ENCODE assay signal across 11 cellular contexts in the genomic region with DNA sequence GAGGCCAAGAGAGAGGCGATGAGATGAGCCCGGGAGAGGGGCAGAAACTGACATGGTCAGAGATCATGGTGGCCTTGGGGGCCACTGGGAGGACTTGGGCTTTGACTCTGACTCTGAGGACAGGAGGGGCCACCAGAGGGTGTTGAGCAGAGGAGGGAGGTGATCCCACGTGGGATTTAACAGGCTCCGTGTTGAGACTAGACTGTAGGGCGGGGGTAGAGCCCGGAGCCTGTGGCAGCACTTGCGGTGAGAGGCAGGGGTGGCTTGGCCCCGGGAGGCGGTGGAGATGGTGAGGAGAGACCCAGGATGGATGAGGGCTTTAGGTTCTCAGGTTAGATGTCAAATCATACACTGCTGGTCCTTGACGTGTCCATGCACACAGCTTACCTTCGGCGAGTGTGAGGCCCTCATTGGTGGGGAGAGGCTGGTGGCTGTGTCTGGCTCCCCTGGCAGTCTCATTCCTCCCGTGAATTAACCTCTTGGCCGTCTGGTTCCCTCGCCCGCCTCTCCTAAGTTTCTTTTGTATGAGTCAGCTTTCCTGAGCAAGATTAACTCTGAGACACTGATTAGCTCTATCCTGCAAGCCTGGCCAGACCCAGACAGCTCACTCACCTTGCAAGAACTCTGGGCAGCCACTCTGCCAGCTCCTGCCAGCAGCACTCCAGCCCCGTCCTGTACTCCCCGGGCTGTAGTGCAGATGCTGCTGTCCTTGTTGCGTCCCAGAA. TPM values are rescaled to one million over a fixed set of nuclear protein-coding genes. Genes with fewer than 3 reads are reported as not detected.
DNase-seq lines count a peak whose midpoint lies in the region; ATAC-seq and TF ChIP-seq lines count a peak whose summit lies in the region.
"Had no signal": no experiment of that assay in that cellular context is flagged by ENCODE, and none has a peak within 500 bp of the region (broad histone marks: within the 10 kb centered on the region; RNA-seq: fewer than 3 reads in every experiment).

No MANE protein-coding gene starts in this region.

- TF ChIP-seq EP300 in sigmoid colon (IDR thresholded peaks at IDR 0.05), result no peak

- no peak for TF ChIP-seq RAD21 in HCT116 (IDR thresholded peaks at IDR 0.05; ENCODE audit: low read depth)

- H3K27ac ChIP-seq in HCT116 (ENCODE audit: low read depth, low read length), result no peak overlapping the region
- peak overlapping the region; percentile 18 for H3K27ac ChIP-seq in stomach smooth muscle (ENCODE audit: low read length)
- H3K27ac ChIP-seq in sigmoid colon, result peak overlapping the region in 2 of 4 donors; percentile 35 to 59

- H3K9me2 ChIP-seq in HCT116 (ENCODE audit: insufficient read depth), result no peaks in the 10 kb centered on the region

- H3K4me1 ChIP-seq in HCT116 (ENCODE audit: control insufficient read depth in 1 of 2, insufficient read depth in 2 of 2, low read length in 2 of 2) (peaks cover 2 to 10% of the 10 kb centered on the region in 2 experiments; a peak in 1 of 4 replicates), stomach smooth muscle (ENCODE audit: control insufficient read depth, insufficient read depth, low read length) (peaks cover 6% of the 10 kb centered on the region), sigmoid colon (peaks cover 0 to 17% (median 9%) of the 10 kb centered on the region in 4 donors)

- no peaks in the 10 kb centered on the region for H3K79me2 ChIP-seq in HCT116 (ENCODE audit: insufficient read depth, low read length)

- no peak overlapping the region for H3K9ac ChIP-seq in HCT116 (ENCODE audit: low read length)
- no peak overlapping the region for H3K9ac ChIP-seq in stomach smooth muscle (ENCODE audit: low read length in 2 of 2)

- no peak overlapping the region for H3K4me3 ChIP-seq in HCT116 (replicated peaks in 1 of 2; ENCODE audit: low read depth in 1 of 2, low read length in 2 of 2)
- no peak overlapping the region for H3K4me3 ChIP-seq in foreskin fibroblast (ENCODE audit: low read depth in 1 of 2, low read length in 2 of 2)
- H3K4me3 ChIP-seq in stomach smooth muscle (ENCODE audit: low read length in 2 of 2), result no peak overlapping the region
- H3K4me3 ChIP-seq in sigmoid colon, result no peak overlapping the region
- H3K4me3 ChIP-seq: skin epidermis had no signal

- no peaks in the 10 kb centered on the region for H3K36me3 ChIP-seq in HCT116 (ENCODE audit: control insufficient read depth in 1 of 2, insufficient read depth in 2 of 2, low read length in 2 of 2)
- H3K36me3 ChIP-seq in stomach smooth muscle (ENCODE audit: control insufficient read depth in 2 of 2, insufficient read depth in 2 of 2, low read length in 2 of 2), result peaks cover 11 to 24% of the 10 kb centered on the region in 2 donors
- peaks cover 0 to 52% (median 14%) of the 10 kb centered on the region in 4 donors for H3K36me3 ChIP-seq in sigmoid colon

- no peaks in the 10 kb centered on the region for H3K27me3 ChIP-seq in HCT116 (ENCODE audit: insufficient read depth, low read length)
- no peaks in the 10 kb centered on the region for H3K27me3 ChIP-seq in stomach smooth muscle (ENCODE audit: control insufficient read depth in 1 of 2, insufficient read depth in 2 of 2, low read length in 2 of 2)
- H3K27me3 ChIP-seq in sigmoid colon, result no peaks in the 10 kb centered on the region

- H2AFZ ChIP-seq in HCT116 (ENCODE audit: low read depth, low read length, poor library complexity, severe bottlenecking), result no peak overlapping the region

- RAD21 ChIA-PET in HCT116 (lab: Charles Lee; ENCODE audit: low non-redundant PET in 1 of 2, low total read pairs in 2 of 2, uncharacterized antibody in 2 of 2, unreplicated experiment in 2 of 2), result no interaction called here

- TF ChIP-seq CTCF in HCT116 (IDR thresholded peaks at IDR 0.05 in 2 of 3, conservative IDR thresholded peaks at IDR 0.05 in 1 of 3; ENCODE audit: borderline replicate concordance in 1 of 3, insufficient read depth in 1 of 3, low read depth in 2 of 3, low read length in 2 of 3) (no peak), foreskin fibroblast (IDR thresholded peaks at IDR 0.05; ENCODE audit: low read depth, low read length) (no peak), sigmoid colon (IDR thresholded peaks at IDR 0.05) (no peak)

- no peaks in the 10 kb centered on the region for H3K9me3 ChIP-seq in HCT116 (ENCODE audit: control insufficient read depth in 1 of 2, insufficient read depth in 1 of 2, low read depth in 1 of 2, low read length in 2 of 2)
- H3K9me3 ChIP-seq in stomach smooth muscle (ENCODE audit: control insufficient read depth in 2 of 2, low read length in 2 of 2), result no peaks in the 10 kb centered on the region
- no peaks in the 10 kb centered on the region for H3K9me3 ChIP-seq in sigmoid colon

- no TSS peak for BruUV-seq in HCT116 (replicated peaks; lab: Mats Ljungman, UMichigan)

- no peak for DNase-seq in HCT116 (ENCODE audit: low read depth, low spot score)
- DNase-seq in T1000 (lab: John Stamatoyannopoulos, UW), result peak; percentile 30
- DNase-seq in foreskin fibroblast, result peak; percentile 68 to 79
- DNase-seq in Ammon's horn (ENCODE audit: low spot score), result no peak
- no peak for DNase-seq in HUDEP-2 (lab: John Stamatoyannopoulos, UW; ENCODE audit: unreplicated experiment in 76 of 76)
- no peak for DNase-seq in sigmoid colon
- DNase-seq: NCI-H187, SIG-M5 had no signal

- no peaks in the 10 kb centered on the region for H4K20me1 ChIP-seq in HCT116 (ENCODE audit: insufficient read depth)

- intact Hi-C loops in HCT116 (cut with micrococcal nuclease), result no loop called here
- intact Hi-C loops in sigmoid colon (cut with DNase I), result no loop called here

- POLR2A ChIA-PET in HCT116 (lab: Charles Lee), result no interaction called here

- WGBS in sigmoid colon, 2 donors, result 93 to 94% methylated on average over 19 of the region's 19 CpGs

- H3K4me2 ChIP-seq in HCT116 (ENCODE audit: low read length), result peak overlapping the region; percentile 44

- CTCF ChIA-PET in HCT116 (lab: Charles Lee), result interaction anchor here (0.9 to 3.7 kb wide), 2 partner anchors 11 to 312 kb away, joined by 3 to 28 read pairs; no protein-coding TSS in a partner anchor

- TF ChIP-seq POLR2A in HCT116 (IDR thresholded peaks at IDR 0.05; ENCODE audit: borderline replicate concordance, extremely low read depth, insufficient read depth, insufficient read length) (no peak), sigmoid colon (IDR thresholded peaks at IDR 0.05) (no peak)

- ATAC-seq in HCT116 (peak; percentile 72), HG02885 (IDR thresholded peaks at IDR 0.05; ENCODE audit: poor library complexity, unreplicated experiment) (no peak)

TF ChIP-seq in HCT116, 20 proteins besides CTCF, POLR2A, EP300 and RAD21:
- no peak for TF ChIP-seq SIN3A (IDR thresholded peaks at IDR 0.05; ENCODE audit: low read depth)
- TF ChIP-seq, protein P1, sequence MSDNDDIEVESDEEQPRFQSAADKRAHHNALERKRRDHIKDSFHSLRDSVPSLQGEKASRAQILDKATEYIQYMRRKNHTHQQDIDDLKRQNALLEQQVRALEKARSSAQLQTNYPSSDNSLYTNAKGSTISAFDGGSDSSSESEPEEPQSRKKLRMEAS (IDR thresholded peaks at IDR 0.05), result no peak
- TF ChIP-seq EZH2 (IDR thresholded peaks at IDR 0.05), result no peak
- no peak for TF ChIP-seq JUND (IDR thresholded peaks at IDR 0.05)
- no peak for TF ChIP-seq POLR2AphosphoS5 (IDR thresholded peaks at IDR 0.05; ENCODE audit: low read depth, low read length)
- TF ChIP-seq SRF (IDR thresholded peaks at IDR 0.05; ENCODE audit: low read depth), result no peak
- TF ChIP-seq FOSL1 (IDR thresholded peaks at IDR 0.05; ENCODE audit: low read depth), result no peak
TF ChIP-seq in HCT116: peak in this region for 0.

RNA-seq across cellular contexts. Expression of a gene that starts 39.7 kb away (rescaled TPM):
- total RNA-seq in HCT116 (2021; ENCODE audit: unreplicated experiment), result 21.4 TPM
- polyA plus RNA-seq in HCT116 (2012), result 12.6 and 16.0 TPM in 2 replicates
- total RNA-seq in sigmoid colon, result 10 to 100 TPM; 34.6 to 53.7 (median 47.8) TPM
- polyA plus RNA-seq in sigmoid colon, result 10 to 100 TPM; 21.6 to 41.8 (median 29.6) TPM

Comparison
In these comparisons a context has a peak if more than half of its experiments do, and no peak if none do; other contexts are left out.
1. DNase-seq: peak in T1000 (single experiment) and foreskin fibroblast (2 of 2); none in HCT116 (single experiment), Ammon's horn (single experiment), HUDEP-2 (0 of 76) and sigmoid colon (single experiment).